Comparison of ENCODE assay signal across 5 cellular contexts in genomic region chr14:23241061-23241715, GRCh38. TPM values are rescaled to one million over a fixed set of nuclear protein-coding genes. Genes with fewer than 3 reads are reported as not detected.
"Had no signal": no experiment of that assay in that cellular context is flagged by ENCODE, and none has a peak within 500 bp of the region (broad histone marks: within the 10 kb centered on the region; RNA-seq: fewer than 3 reads in every experiment).

No MANE protein-coding gene starts in this region.

RNA-seq across cellular contexts. Expression of gene RNF212B, which starts 3.5 kb away (rescaled TPM):
- total RNA-seq: H4, HepG2, HFFc6, HT1080 had no signal
- polyA plus RNA-seq: IgD-negative memory B cell had no signal

RNA-seq across cellular contexts. Expression of gene SLC7A8, which starts 57.7 kb away (rescaled TPM):
- total RNA-seq: HepG2 had no signal
